9 cellular contexts compared by ENCODE assay signal in genomic region chr4:22129454-22130075, GRCh38.
A peak's percentile ranks its signal among the peaks of the same experiment; 100 is the strongest.
DNase-seq lines count a peak whose midpoint lies in the region; ATAC-seq and TF ChIP-seq lines count a peak whose summit lies in the region.
"Had no signal": no experiment of that assay in that cellular context is flagged by ENCODE, and none has a peak within 500 bp of the region (broad histone marks: within the 10 kb centered on the region; RNA-seq: fewer than 3 reads in every experiment).

No MANE protein-coding gene starts in this region.

- no peak for ATAC-seq in HG03439 (IDR thresholded peaks at IDR 0.05; ENCODE audit: unreplicated experiment)
- ATAC-seq in HG03039 (IDR thresholded peaks at IDR 0.05; ENCODE audit: unreplicated experiment) = no peak

- TF ChIP-seq CTCF in Calu3 (IDR thresholded peaks at IDR 0.05; ENCODE audit: unreplicated experiment) (peak; percentile 46), HFF-Myc (IDR thresholded peaks at IDR 0.05; ENCODE audit: low read depth, low read length, missing control alignments) (peak; percentile 66), glutamatergic neuron (IDR thresholded peaks at IDR 0.05; ENCODE audit: partially characterized antibody, unreplicated experiment) (peak; percentile 76), GM10266 (IDR thresholded peaks at IDR 0.05; ENCODE audit: control insufficient read depth, insufficient read depth, low read depth, missing control alignments) (no peak)

- intact Hi-C loops in Calu3 (cut with micrococcal nuclease; ENCODE audit: unreplicated experiment) = loop anchor here (5.0 to 10.0 kb wide), 4 partner anchors 105 to 563 kb away; partner anchors contain the start of gene GBA3

- H3K36me3 Mint-ChIP-seq in Calu3 (ENCODE audit: insufficient read depth, unreplicated experiment) = no peaks in the 10 kb centered on the region
- no peaks in the 10 kb centered on the region for H3K36me3 Mint-ChIP-seq in glutamatergic neuron (ENCODE audit: unreplicated experiment)

- H3K4me3 Mint-ChIP-seq in Calu3 (ENCODE audit: low read depth, unreplicated experiment) = no peak overlapping the region
- H3K4me3 Mint-ChIP-seq in glutamatergic neuron (ENCODE audit: unreplicated experiment) = no peak overlapping the region

- H3K4me1 Mint-ChIP-seq in Calu3 (ENCODE audit: low read depth, unreplicated experiment) = no peaks in the 10 kb centered on the region
- H3K4me1 Mint-ChIP-seq in glutamatergic neuron (ENCODE audit: low read depth, unreplicated experiment) = peaks cover 9% of the 10 kb centered on the region

- DNase-seq in Calu3 (peak; percentile 40), HFF-Myc (ENCODE audit: extremely low read depth, low read depth) (peak; percentile 2), SK-MEL-5 (ENCODE audit: low read depth, low spot score) (peak; percentile 69), glutamatergic neuron (peak; percentile 58), GM10266 (ENCODE audit: extremely low spot score) (no peak)
- no peak for DNase-seq in stimulated activated CD4-positive, alpha-beta T cell treated with anti-CD3 and anti-CD28 coated beads, Interleukin-4, amount 100 ng/mL, for 4 hours

- no TSS peak for BruUV-seq in Calu3 (replicated peaks; lab: Mats Ljungman, UMichigan)

- H3K27me3 Mint-ChIP-seq in Calu3 (ENCODE audit: unreplicated experiment) = no peaks in the 10 kb centered on the region
- no peaks in the 10 kb centered on the region for H3K27me3 Mint-ChIP-seq in glutamatergic neuron (ENCODE audit: unreplicated experiment)

- in situ Hi-C loops in SK-MEL-5 (cut with HindIII; ENCODE audit: low pct_unique_long_range_greater_than_20kb, low sequenced_read_pairs) = no loop called here

- H3K9me3 Mint-ChIP-seq in Calu3 (ENCODE audit: low read depth, unreplicated experiment) (no peaks in the 10 kb centered on the region), glutamatergic neuron (ENCODE audit: unreplicated experiment) (no peaks in the 10 kb centered on the region)

- no peak overlapping the region for H3K27ac Mint-ChIP-seq in Calu3 (ENCODE audit: unreplicated experiment)
- H3K27ac Mint-ChIP-seq in glutamatergic neuron (ENCODE audit: unreplicated experiment) = peak overlapping the region; percentile 70

- no peak overlapping the region for H3K4me3 ChIP-seq in HFF-Myc (replicated peaks; ENCODE audit: low read depth, low read length)
- H3K4me3 ChIP-seq: SJSA1 had no signal

- CTCF ChIA-PET in Calu3 (lab: Charles Lee) = interaction anchor here (0.6 to 1.1 kb wide), 2 partner anchors 228 to 260 kb away, joined by 3 to 4 read pairs; no protein-coding TSS in a partner anchor

Comparison
In these comparisons a context has a peak if more than half of its experiments do, and no peak if none do; other contexts are left out.
1. DNase-seq: peak in Calu3 (single experiment), HFF-Myc (single experiment), SK-MEL-5 (single experiment) and glutamatergic neuron (single experiment); none in GM10266 (single experiment) and stimulated activated CD4-positive, alpha-beta T cell treated with anti-CD3 and anti-CD28 coated beads, Interleukin-4, amount 100 ng/mL, for 4 hours (0 of 2).